Comparison of ENCODE assay signal across 8 cellular contexts in the genomic region with DNA sequence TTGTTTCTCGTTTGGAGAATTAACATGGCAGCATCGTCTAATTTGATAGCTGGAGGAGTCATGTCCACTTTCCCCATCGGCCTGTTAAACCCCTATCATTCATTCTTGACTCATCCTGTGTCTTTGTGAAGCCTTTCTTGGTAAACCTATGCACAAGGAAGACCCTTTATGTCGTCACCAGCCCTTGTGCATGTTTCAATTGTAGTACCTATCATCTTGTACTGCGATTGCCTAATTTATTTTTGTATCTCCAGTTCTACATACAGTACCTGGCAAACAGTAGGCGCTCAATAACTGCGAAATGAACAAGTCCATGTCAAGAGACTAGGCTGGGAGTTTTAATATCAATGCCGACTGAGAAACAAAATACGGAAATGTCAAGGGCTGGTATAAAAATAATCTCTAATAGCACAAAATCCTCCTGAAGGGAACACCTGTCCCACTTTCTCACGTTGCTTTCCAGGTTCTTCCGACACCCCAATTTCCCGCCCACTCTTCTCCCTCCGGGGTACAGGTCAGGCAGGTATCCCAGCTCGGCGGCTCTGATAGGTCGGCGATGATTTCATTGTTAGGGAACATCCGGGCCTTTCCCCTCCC. TPM values are rescaled to one million over a fixed set of nuclear protein-coding genes. Genes with fewer than 3 reads are reported as not detected.
DNase-seq lines count a peak whose midpoint lies in the region; ATAC-seq and TF ChIP-seq lines count a peak whose summit lies in the region.

No MANE protein-coding gene starts in this region.

- intact Hi-C loops in left cardiac atrium (cut with DNase I) (no loop called here), body of pancreas (cut with DNase I) (no loop called here)

- TF ChIP-seq CTCF in right atrium auricular region (IDR thresholded peaks at IDR 0.05) (no peak), body of pancreas (IDR thresholded peaks at IDR 0.05) (peak in 1 of 7 experiments; percentile 5)

- H3K4me1 ChIP-seq in right atrium auricular region (peaks cover 0 to 20% of the 10 kb centered on the region in 2 donors), body of pancreas (peaks cover 5% of the 10 kb centered on the region), mesodermal cell (ENCODE audit: control insufficient read depth, insufficient read depth, low read length, poor library complexity, severe bottlenecking) (no peaks in the 10 kb centered on the region)

- ATAC-seq in left cardiac atrium (no peak), body of pancreas (no peak), HG03378 (IDR thresholded peaks at IDR 0.05; ENCODE audit: unreplicated experiment) (no peak)

- H3K9me3 ChIP-seq in right atrium auricular region (peaks cover 0 to 6% of the 10 kb centered on the region in 2 donors), body of pancreas (no peaks in the 10 kb centered on the region), mesodermal cell (ENCODE audit: control insufficient read depth, low read length) (peaks cover 5% of the 10 kb centered on the region)

- H3K36me3 ChIP-seq in right atrium auricular region (no peaks in the 10 kb centered on the region), body of pancreas (replicated peaks in 1 of 2; ENCODE audit: insufficient read depth in 1 of 2, low read depth in 2 of 2) (no peaks in the 10 kb centered on the region), mesodermal cell (ENCODE audit: control insufficient read depth, insufficient read depth, low read length) (no peaks in the 10 kb centered on the region)

- TF ChIP-seq POLR2A in body of pancreas (IDR thresholded peaks at IDR 0.05), result no peak

- H3K4me3 ChIP-seq in right atrium auricular region, result peak overlapping the region; percentile 51 to 52
- no peak overlapping the region for H3K4me3 ChIP-seq in body of pancreas
- peak overlapping the region; percentile 54 for H3K4me3 ChIP-seq in mesodermal cell (ENCODE audit: extremely low read depth, insufficient read depth, low read length, poor library complexity, severe bottlenecking)

- WGBS in body of pancreas, 2 donors, result 17 to 19% methylated on average over 18 of the region's 18 CpGs
- 43 to 94% methylated on average over 6 to 12 of the region's 18 CpGs for WGBS in mesodermal cell (ENCODE audit: insufficient coverage in 2 of 2), 2 experiments

- DNase-seq in right atrium auricular region (ENCODE audit: low spot score) (no peak), left cardiac atrium (no peak), body of pancreas (peak in 1 of 4 donors; percentile 13), pons (ENCODE audit: low spot score) (no peak), NCI-H1105 (lab: John Stamatoyannopoulos, UW) (no peak)
- DNase-seq in stimulated activated naive CD4-positive, alpha-beta T cell treated with Interleukin-2 at 50 U/mL for 16 hours (lab: John Stamatoyannopoulos, UW), result no peak

- no peaks in the 10 kb centered on the region for H3K27me3 ChIP-seq in right atrium auricular region
- no peaks in the 10 kb centered on the region for H3K27me3 ChIP-seq in body of pancreas

- H3K27ac ChIP-seq in right atrium auricular region (peak overlapping the region; percentile 95 to 96), body of pancreas (peak overlapping the region; percentile 94 to 100 (median 96)), mesodermal cell (ENCODE audit: low read depth, low read length, severe bottlenecking) (peak overlapping the region; percentile 98)

RNA-seq across cellular contexts. Expression of gene PPM1B, which starts 1.3 kb away (rescaled TPM):
- 10 to 100 TPM; 21.4 to 38.6 TPM for total RNA-seq in right atrium auricular region
- total RNA-seq in left cardiac atrium, result 10 to 100 TPM; 41.1 to 42.3 TPM
- total RNA-seq in body of pancreas, result 10 to 100 TPM; 27.0 to 44.5 TPM
- polyA plus RNA-seq in mesodermal cell (2013, experiment 1 of 2), result 32.8 TPM
- polyA plus RNA-seq in mesodermal cell (2013, experiment 2 of 2), result 36.1 TPM

Comparison
In these comparisons a context has a peak if more than half of its experiments do, and no peak if none do; other contexts are left out.
1. H3K4me3 ChIP-seq: peak in right atrium auricular region (2 of 2) and mesodermal cell (single experiment); none in body of pancreas (0 of 2).
2. Peak in every context shown above with its lines, with median percentiles within 50 percentile points of each other: H3K27ac ChIP-seq.